Comparison of ENCODE assay signal across 8 cellular contexts in genomic region chr12:121467638-121468403, GRCh38.
DNase-seq lines count a peak whose midpoint lies in the region; ATAC-seq and TF ChIP-seq lines count a peak whose summit lies in the region.

No MANE protein-coding gene starts in this region.

- no peaks in the 10 kb centered on the region for H3K27me3 Mint-ChIP-seq in naive thymus-derived CD8-positive, alpha-beta T cell

- no peaks in the 10 kb centered on the region for H3K9me3 Mint-ChIP-seq in naive thymus-derived CD8-positive, alpha-beta T cell

- H3K27ac Mint-ChIP-seq in naive thymus-derived CD8-positive, alpha-beta T cell = peak overlapping the region in 9 of 10 donors; percentile 15 to 92 (median 84)

- peak overlapping the region; percentile 39 to 75 (median 62) for H3K4me3 Mint-ChIP-seq in naive thymus-derived CD8-positive, alpha-beta T cell

- DNase-seq in COLO668 (lab: John Stamatoyannopoulos, UW; ENCODE audit: unreplicated experiment) = peak; percentile 69
- peak; percentile 51 for DNase-seq in OCI-M1 (lab: John Stamatoyannopoulos, UW)
- no peak for DNase-seq in epithelial cell of esophagus (ENCODE audit: low read depth)
- peak in 2 of 10 donors; percentile 18 to 90 for DNase-seq in naive thymus-derived CD8-positive, alpha-beta T cell
- DNase-seq in OCI-M2 (lab: John Stamatoyannopoulos, UW; ENCODE audit: unreplicated experiment) = no peak
- DNase-seq in putamen (ENCODE audit: low spot score) = no peak

- TF ChIP-seq CTCF in epithelial cell of esophagus (IDR thresholded peaks at IDR 0.05; ENCODE audit: insufficient read depth, low read depth, low read length, missing control alignments) = no peak

- POLR2A ChIA-PET in naive thymus-derived CD8-positive, alpha-beta T cell (lab: Charles Lee) = interaction anchor here (0.7 to 1.3 kb wide), 4 partner anchors 10 to 204 kb away, joined by 3 to 5 read pairs (median 3); no protein-coding TSS in a partner anchor

- ATAC-seq in GM21529 (IDR thresholded peaks at IDR 0.05; ENCODE audit: unreplicated experiment) = peak; percentile 17
- no peak for ATAC-seq in naive thymus-derived CD8-positive, alpha-beta T cell
- ATAC-seq in HG02973 (IDR thresholded peaks at IDR 0.05; ENCODE audit: unreplicated experiment) = no peak

- peaks cover 17 to 48% (median 35%) of the 10 kb centered on the region in 4 donors for H3K4me1 Mint-ChIP-seq in naive thymus-derived CD8-positive, alpha-beta T cell

- peak overlapping the region; percentile 34 for H3K4me3 ChIP-seq in epithelial cell of esophagus (ENCODE audit: low read length)

- H3K36me3 Mint-ChIP-seq in naive thymus-derived CD8-positive, alpha-beta T cell = no peaks in the 10 kb centered on the region

Comparison
In these comparisons a context has a peak if more than half of its experiments do, and no peak if none do; other contexts are left out.
1. DNase-seq: peak in COLO668 (single experiment) and OCI-M1 (single experiment); none in epithelial cell of esophagus (single experiment), OCI-M2 (single experiment) and putamen (single experiment).